1 cellular context compared by ENCODE assay signal in genomic region chr1:205438213-205439158, GRCh38.
A peak's percentile ranks its signal among the peaks of the same experiment; 100 is the strongest.
TF ChIP-seq lines count a peak whose summit lies in the region.

No MANE protein-coding gene starts in this region.

TF ChIP-seq in HepG2, 621 proteins besides CTCF, POLR2A, EP300 and RAD21 (continues in another document):
- TF ChIP-seq CHD2 (IDR thresholded peaks at IDR 0.05; ENCODE audit: low read depth, low read length) (no peak), CREB1 (IDR thresholded peaks at IDR 0.05) (no peak), CREB1 (CRISPR knock-in tag; IDR thresholded peaks at IDR 0.05) (no peak), ZNF136 (CRISPR knock-in tag; IDR thresholded peaks at IDR 0.05; ENCODE audit: low read depth) (0 out of 2 replicates have a peak, but pooled peaks have one; percentile 44), KAT7 (CRISPR knock-in tag; IDR thresholded peaks at IDR 0.05; ENCODE audit: borderline replicate concordance) (no peak), ZNF609 (CRISPR knock-in tag; IDR thresholded peaks at IDR 0.05; ENCODE audit: borderline replicate concordance) (no peak), ZNF225 (CRISPR knock-in tag; IDR thresholded peaks at IDR 0.05) (no peak), ZNF550 (CRISPR knock-in tag; IDR thresholded peaks at IDR 0.05; ENCODE audit: borderline replicate concordance) (no peak), ZNF644 (CRISPR knock-in tag; IDR thresholded peaks at IDR 0.05; ENCODE audit: low read depth) (no peak), NFKBIZ (CRISPR knock-in tag; IDR thresholded peaks at IDR 0.05) (no peak), ZNF639 (CRISPR knock-in tag; conservative IDR thresholded peaks at IDR 0.05) (no peak), SAP130 (CRISPR knock-in tag; IDR thresholded peaks at IDR 0.05; ENCODE audit: low read depth) (0 out of 2 replicates have a peak, but pooled peaks have one; percentile 19), GABPB1 (CRISPR knock-in tag; IDR thresholded peaks at IDR 0.05) (0 out of 2 replicates have a peak, but pooled peaks have one; percentile 11), STAG1 (CRISPR knock-in tag; IDR thresholded peaks at IDR 0.05) (peak; percentile 32), BORCS8-MEF2B (CRISPR knock-in tag; IDR thresholded peaks at IDR 0.05) (peak; percentile 54; the same call in 1 of the 2 replicates), SMC3 (IDR thresholded peaks at IDR 0.05; ENCODE audit: low read length) (peak; percentile 20; the same call in 1 of the 2 replicates), SNAPC4 (CRISPR knock-in tag; IDR thresholded peaks at IDR 0.05) (no peak), ESRRA (CRISPR knock-in tag; IDR thresholded peaks at IDR 0.05; ENCODE audit: low read depth) (no peak), REL (CRISPR knock-in tag; conservative IDR thresholded peaks at IDR 0.05) (no peak), ZNF773 (CRISPR knock-in tag; IDR thresholded peaks at IDR 0.05; ENCODE audit: borderline replicate concordance) (no peak), KAT8 (CRISPR knock-in tag; IDR thresholded peaks at IDR 0.05) (no peak), YEATS2 (CRISPR knock-in tag; IDR thresholded peaks at IDR 0.05; ENCODE audit: borderline replicate concordance) (no peak), CENPX (CRISPR knock-in tag; IDR thresholded peaks at IDR 0.05) (no peak), ZNF777 (CRISPR knock-in tag; IDR thresholded peaks at IDR 0.05) (no peak), GTF2F1 (IDR thresholded peaks at IDR 0.05; ENCODE audit: low read length) (no peak), PAX8 (CRISPR knock-in tag; IDR thresholded peaks at IDR 0.05; ENCODE audit: borderline replicate concordance) (no peak), SATB2 (CRISPR knock-in tag; IDR thresholded peaks at IDR 0.05) (no peak), NR2F6 (IDR thresholded peaks at IDR 0.05) (no peak), NR2F6 (CRISPR knock-in tag; IDR thresholded peaks at IDR 0.05) (no peak), AGO2 (optimal IDR thresholded peaks at IDR 0.05; ENCODE audit: low read depth, low read length) (peak; percentile 36), HMGXB4 (CRISPR knock-in tag; IDR thresholded peaks at IDR 0.05; ENCODE audit: borderline replicate concordance in 1 of 2, low read depth in 1 of 2) (peak in 1 of 2 experiments; percentile 46; a peak in 2 of 4 replicates)
- TF ChIP-seq, protein P1, sequence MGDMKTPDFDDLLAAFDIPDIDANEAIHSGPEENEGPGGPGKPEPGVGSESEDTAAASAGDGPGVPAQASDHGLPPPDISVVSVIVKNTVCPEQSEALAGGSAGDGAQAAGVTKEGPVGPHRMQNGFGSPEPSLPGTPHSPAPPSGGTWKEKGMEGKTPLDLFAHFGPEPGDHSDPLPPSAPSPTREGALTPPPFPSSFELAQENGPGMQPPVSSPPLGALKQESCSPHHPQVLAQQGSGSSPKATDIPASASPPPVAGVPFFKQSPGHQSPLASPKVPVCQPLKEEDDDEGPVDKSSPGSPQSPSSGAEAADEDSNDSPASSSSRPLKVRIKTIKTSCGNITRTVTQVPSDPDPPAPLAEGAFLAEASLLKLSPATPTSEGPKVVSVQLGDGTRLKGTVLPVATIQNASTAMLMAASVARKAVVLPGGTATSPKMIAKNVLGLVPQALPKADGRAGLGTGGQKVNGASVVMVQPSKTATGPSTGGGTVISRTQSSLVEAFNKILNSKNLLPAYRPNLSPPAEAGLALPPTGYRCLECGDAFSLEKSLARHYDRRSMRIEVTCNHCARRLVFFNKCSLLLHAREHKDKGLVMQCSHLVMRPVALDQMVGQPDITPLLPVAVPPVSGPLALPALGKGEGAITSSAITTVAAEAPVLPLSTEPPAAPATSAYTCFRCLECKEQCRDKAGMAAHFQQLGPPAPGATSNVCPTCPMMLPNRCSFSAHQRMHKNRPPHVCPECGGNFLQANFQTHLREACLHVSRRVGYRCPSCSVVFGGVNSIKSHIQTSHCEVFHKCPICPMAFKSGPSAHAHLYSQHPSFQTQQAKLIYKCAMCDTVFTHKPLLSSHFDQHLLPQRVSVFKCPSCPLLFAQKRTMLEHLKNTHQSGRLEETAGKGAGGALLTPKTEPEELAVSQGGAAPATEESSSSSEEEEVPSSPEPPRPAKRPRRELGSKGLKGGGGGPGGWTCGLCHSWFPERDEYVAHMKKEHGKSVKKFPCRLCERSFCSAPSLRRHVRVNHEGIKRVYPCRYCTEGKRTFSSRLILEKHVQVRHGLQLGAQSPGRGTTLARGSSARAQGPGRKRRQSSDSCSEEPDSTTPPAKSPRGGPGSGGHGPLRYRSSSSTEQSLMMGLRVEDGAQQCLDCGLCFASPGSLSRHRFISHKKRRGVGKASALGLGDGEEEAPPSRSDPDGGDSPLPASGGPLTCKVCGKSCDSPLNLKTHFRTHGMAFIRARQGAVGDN (CRISPR knock-in tag; IDR thresholded peaks at IDR 0.05): peak; percentile 28; the same call in 1 of the 2 replicates
- TF ChIP-seq, protein P2, sequence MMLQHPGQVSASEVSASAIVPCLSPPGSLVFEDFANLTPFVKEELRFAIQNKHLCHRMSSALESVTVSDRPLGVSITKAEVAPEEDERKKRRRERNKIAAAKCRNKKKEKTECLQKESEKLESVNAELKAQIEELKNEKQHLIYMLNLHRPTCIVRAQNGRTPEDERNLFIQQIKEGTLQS (CRISPR knock-in tag; IDR thresholded peaks at IDR 0.05): no peak
- TF ChIP-seq, protein P3, sequence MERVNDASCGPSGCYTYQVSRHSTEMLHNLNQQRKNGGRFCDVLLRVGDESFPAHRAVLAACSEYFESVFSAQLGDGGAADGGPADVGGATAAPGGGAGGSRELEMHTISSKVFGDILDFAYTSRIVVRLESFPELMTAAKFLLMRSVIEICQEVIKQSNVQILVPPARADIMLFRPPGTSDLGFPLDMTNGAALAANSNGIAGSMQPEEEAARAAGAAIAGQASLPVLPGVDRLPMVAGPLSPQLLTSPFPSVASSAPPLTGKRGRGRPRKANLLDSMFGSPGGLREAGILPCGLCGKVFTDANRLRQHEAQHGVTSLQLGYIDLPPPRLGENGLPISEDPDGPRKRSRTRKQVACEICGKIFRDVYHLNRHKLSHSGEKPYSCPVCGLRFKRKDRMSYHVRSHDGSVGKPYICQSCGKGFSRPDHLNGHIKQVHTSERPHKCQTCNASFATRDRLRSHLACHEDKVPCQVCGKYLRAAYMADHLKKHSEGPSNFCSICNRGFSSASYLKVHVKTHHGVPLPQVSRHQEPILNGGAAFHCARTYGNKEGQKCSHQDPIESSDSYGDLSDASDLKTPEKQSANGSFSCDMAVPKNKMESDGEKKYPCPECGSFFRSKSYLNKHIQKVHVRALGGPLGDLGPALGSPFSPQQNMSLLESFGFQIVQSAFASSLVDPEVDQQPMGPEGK (CRISPR knock-in tag; IDR thresholded peaks at IDR 0.05): peak; percentile 32; the same call in 1 of the 2 replicates
- TF ChIP-seq, protein P4, sequence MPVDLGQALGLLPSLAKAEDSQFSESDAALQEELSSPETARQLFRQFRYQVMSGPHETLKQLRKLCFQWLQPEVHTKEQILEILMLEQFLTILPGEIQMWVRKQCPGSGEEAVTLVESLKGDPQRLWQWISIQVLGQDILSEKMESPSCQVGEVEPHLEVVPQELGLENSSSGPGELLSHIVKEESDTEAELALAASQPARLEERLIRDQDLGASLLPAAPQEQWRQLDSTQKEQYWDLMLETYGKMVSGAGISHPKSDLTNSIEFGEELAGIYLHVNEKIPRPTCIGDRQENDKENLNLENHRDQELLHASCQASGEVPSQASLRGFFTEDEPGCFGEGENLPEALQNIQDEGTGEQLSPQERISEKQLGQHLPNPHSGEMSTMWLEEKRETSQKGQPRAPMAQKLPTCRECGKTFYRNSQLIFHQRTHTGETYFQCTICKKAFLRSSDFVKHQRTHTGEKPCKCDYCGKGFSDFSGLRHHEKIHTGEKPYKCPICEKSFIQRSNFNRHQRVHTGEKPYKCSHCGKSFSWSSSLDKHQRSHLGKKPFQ (CRISPR knock-in tag; IDR thresholded peaks at IDR 0.05; ENCODE audit: insufficient replicate concordance): no peak
- TF ChIP-seq, protein P5, sequence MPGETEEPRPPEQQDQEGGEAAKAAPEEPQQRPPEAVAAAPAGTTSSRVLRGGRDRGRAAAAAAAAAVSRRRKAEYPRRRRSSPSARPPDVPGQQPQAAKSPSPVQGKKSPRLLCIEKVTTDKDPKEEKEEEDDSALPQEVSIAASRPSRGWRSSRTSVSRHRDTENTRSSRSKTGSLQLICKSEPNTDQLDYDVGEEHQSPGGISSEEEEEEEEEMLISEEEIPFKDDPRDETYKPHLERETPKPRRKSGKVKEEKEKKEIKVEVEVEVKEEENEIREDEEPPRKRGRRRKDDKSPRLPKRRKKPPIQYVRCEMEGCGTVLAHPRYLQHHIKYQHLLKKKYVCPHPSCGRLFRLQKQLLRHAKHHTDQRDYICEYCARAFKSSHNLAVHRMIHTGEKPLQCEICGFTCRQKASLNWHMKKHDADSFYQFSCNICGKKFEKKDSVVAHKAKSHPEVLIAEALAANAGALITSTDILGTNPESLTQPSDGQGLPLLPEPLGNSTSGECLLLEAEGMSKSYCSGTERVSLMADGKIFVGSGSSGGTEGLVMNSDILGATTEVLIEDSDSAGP (CRISPR knock-in tag; IDR thresholded peaks at IDR 0.05; ENCODE audit: borderline replicate concordance): peak; percentile 53; the same call in 1 of the 2 replicates
